In genomic region chr5:123085638-123086286, GRCh38 we compare ENCODE assay signal across 22 cellular contexts. TPM values are rescaled to one million over a fixed set of nuclear protein-coding genes. Genes with fewer than 3 reads are reported as not detected.
DNase-seq lines count a peak whose midpoint lies in the region; ATAC-seq, FAIRE-seq and TF ChIP-seq lines count a peak whose summit lies in the region.
"Had no signal": no experiment of that assay in that cellular context is flagged by ENCODE, and none has a peak within 500 bp of the region (broad histone marks: within the 10 kb centered on the region; RNA-seq: fewer than 3 reads in every experiment).

No MANE protein-coding gene starts in this region.

- H3K36me3 ChIP-seq in HUES48 (ENCODE audit: control insufficient read depth, insufficient read depth, low read length) = no peaks in the 10 kb centered on the region
- no peaks in the 10 kb centered on the region for H3K36me3 ChIP-seq in right lobe of liver
- H3K36me3 ChIP-seq in small intestine (ENCODE audit: control insufficient read depth in 2 of 2, insufficient read depth in 2 of 2, low read length in 2 of 2) = no peaks in the 10 kb centered on the region

- H3K4me3 Mint-ChIP-seq in glutamatergic neuron (ENCODE audit: unreplicated experiment) = peak overlapping the region; percentile 68
- H3K4me3 Mint-ChIP-seq: HFFc6 had no signal

- peaks cover 29% of the 10 kb centered on the region for H3K27me3 Mint-ChIP-seq in glutamatergic neuron (ENCODE audit: unreplicated experiment)

- peaks cover 12% of the 10 kb centered on the region for H3K9me3 Mint-ChIP-seq in glutamatergic neuron (ENCODE audit: unreplicated experiment)
- H3K9me3 Mint-ChIP-seq: HFFc6 had no signal

- H3K9ac ChIP-seq in HUES48 (ENCODE audit: low read depth, low read length) = no peak overlapping the region

- no peak overlapping the region for H3K27ac Mint-ChIP-seq in glutamatergic neuron (ENCODE audit: unreplicated experiment)
- H3K27ac Mint-ChIP-seq: CD14-positive monocyte, HFFc6 had no signal

- H3K27ac ChIP-seq in HUES48 (ENCODE audit: low read depth, low read length) (no peak overlapping the region), right lobe of liver (no peak overlapping the region), small intestine (ENCODE audit: low read depth in 1 of 2, low read length in 1 of 2) (no peak overlapping the region)
- H3K27ac ChIP-seq: PC-9, SJSA1 had no signal

- H3K4me1 Mint-ChIP-seq in glutamatergic neuron (ENCODE audit: low read depth, unreplicated experiment) = peaks cover 42% of the 10 kb centered on the region

- TF ChIP-seq CTCF in glutamatergic neuron (IDR thresholded peaks at IDR 0.05; ENCODE audit: partially characterized antibody, unreplicated experiment) (no peak), right lobe of liver (IDR thresholded peaks at IDR 0.05) (no peak)

- WGBS in right lobe of liver (ENCODE audit: insufficient coverage, low coverage, low lambda C conversion rate, missing lambda C conversion rate) = 11% methylated on average over 12 of the region's 12 CpGs
- WGBS in small intestine, 3 donors = 4 to 34% (median 14%) methylated on average over 11 to 12 of the region's 12 CpGs

- H3K4me1 ChIP-seq in HUES48 (ENCODE audit: control insufficient read depth, insufficient read depth, low read length) (peaks cover 22% of the 10 kb centered on the region), right lobe of liver (peaks cover 0 to 40% (median 0%) of the 10 kb centered on the region in 4 donors), small intestine (ENCODE audit: control insufficient read depth in 2 of 2, insufficient read depth in 1 of 2, low read depth in 1 of 2, low read length in 1 of 2) (no peaks in the 10 kb centered on the region)

- H3K27me3 ChIP-seq in HUES48 (ENCODE audit: control insufficient read depth, insufficient read depth, low read length) = peaks cover 99% of the 10 kb centered on the region
- peaks cover 0 to 48% of the 10 kb centered on the region in 2 donors for H3K27me3 ChIP-seq in right lobe of liver
- H3K27me3 ChIP-seq in small intestine (ENCODE audit: control insufficient read depth in 2 of 2, insufficient read depth in 2 of 2, low read length in 2 of 2) = peaks cover 23 to 36% of the 10 kb centered on the region in 2 donors

- TF ChIP-seq POLR2A in right lobe of liver (IDR thresholded peaks at IDR 0.05) = no peak

- intact Hi-C loops in right lobe of liver (cut with DNase I) = no loop called here
- intact Hi-C loops in posterior vena cava (cut with DNase I) = no loop called here

- H3K36me3 Mint-ChIP-seq in glutamatergic neuron (ENCODE audit: unreplicated experiment) = no peaks in the 10 kb centered on the region

- no peak for FAIRE-seq in small intestine (lab: Jason Lieb, UNC)
- FAIRE-seq: GM12891, GM18507, K562 had no signal

- H3K4me3 ChIP-seq in HUES48 (ENCODE audit: low read depth, low read length) (peak overlapping the region; percentile 66), right lobe of liver (no peak overlapping the region), small intestine (ENCODE audit: low read depth in 1 of 2, low read length in 2 of 2) (no peak overlapping the region)
- H3K4me3 ChIP-seq: K562, PC-9, SJSA1 had no signal

- ATAC-seq in right lobe of liver (peak; percentile 60 to 69 (median 68)), GM21360 (IDR thresholded peaks at IDR 0.05; ENCODE audit: unreplicated experiment) (no peak)
- ATAC-seq: K562 had no signal

- H3K9me3 ChIP-seq in HUES48 (ENCODE audit: control insufficient read depth, insufficient read depth, low read length) = no peaks in the 10 kb centered on the region
- no peaks in the 10 kb centered on the region for H3K9me3 ChIP-seq in right lobe of liver
- no peaks in the 10 kb centered on the region for H3K9me3 ChIP-seq in small intestine (ENCODE audit: control insufficient read depth, low read depth)

- no peak for DNase-seq in glutamatergic neuron
- DNase-seq in right lobe of liver = no peak
- DNase-seq in small intestine = peak; percentile 26
- DNase-seq in dedifferentiated amniotic fluid mesenchymal stem cell (ENCODE audit: extremely low spot score) = no peak
- DNase-seq in posterior vena cava (ENCODE audit: low spot score) = no peak
- DNase-seq in stimulated activated CD4-positive, alpha-beta T cell treated with anti-CD3 and anti-CD28 coated beads, Interleukin-4, amount 100 ng/mL, for 4 hours = no peak
- DNase-seq: AML-193, DMS 273 treated with DMSO at 0.1 percent for 48 hours, GF-D8, GOT3, HFFc6, NCI-H146, NCI-H2081, NCI-H524, PC-9 had no signal

RNA-seq across cellular contexts. Expression of gene PRDM6, which starts 3.3 kb away (rescaled TPM):
- total RNA-seq in glutamatergic neuron (ENCODE audit: unreplicated experiment) = 2.6 TPM
- under 1 TPM in 5 of 6 experiments, not detected in 1; 0.20 to 0.64 (median 0.31) TPM for total RNA-seq in right lobe of liver
- under 1 TPM in 2 of 3 donors, not detected in 1; 0.34 to 0.54 TPM for polyA plus RNA-seq in small intestine
- total RNA-seq in posterior vena cava = 1 to 10 TPM; 6.5 to 6.9 TPM
- polyA plus RNA-seq: CD14-positive monocyte had no signal

RNA-seq across cellular contexts. Expression of gene PPIC, which starts 49.2 kb away (rescaled TPM):
- 5.7 TPM for total RNA-seq in glutamatergic neuron (ENCODE audit: unreplicated experiment)
- total RNA-seq in right lobe of liver = 10 to 100 TPM in 5 of 6 experiments, 1 to 10 TPM in 1; 9.7 to 21.7 (median 16.9) TPM
- polyA plus RNA-seq in small intestine = 10 to 100 TPM; 23.0 to 46.4 (median 34.0) TPM
- total RNA-seq in posterior vena cava = 10 to 100 TPM; 46.2 to 76.8 TPM
- polyA plus RNA-seq: CD14-positive monocyte had no signal
